ENCODE assay signal across 9 cellular contexts in genomic region chr19:46487802-46488445, GRCh38. TPM values are rescaled to one million over a fixed set of nuclear protein-coding genes. Genes with fewer than 3 reads are reported as not detected.
DNase-seq lines count a peak whose midpoint lies in the region; ATAC-seq and TF ChIP-seq lines count a peak whose summit lies in the region.
"Had no signal": no experiment of that assay in that cellular context is flagged by ENCODE, and none has a peak within 500 bp of the region (broad histone marks: within the 10 kb centered on the region; RNA-seq: fewer than 3 reads in every experiment).

No MANE protein-coding gene starts in this region.

- intact Hi-C loops in Right ventricle myocardium superior (cut with DNase I), result loop anchor here (1.0 kb wide), 1 partner anchor 89 kb away; no protein-coding TSS in a partner anchor

- H3K27ac Mint-ChIP-seq in activated naive CD4-positive, alpha-beta T cell treated with anti-CD3 and anti-CD28 coated beads, Interleukin-2, amount 50 U/mL, for 72 hours, result no peak overlapping the region
- no peak overlapping the region for H3K27ac Mint-ChIP-seq in type B pancreatic cell

- peak overlapping the region; percentile 32 for H3K9ac ChIP-seq in SK-N-MC (ENCODE audit: insufficient read length)

- DNase-seq in DMS114 treated with DMSO at 0.1 percent for 48 hours (lab: John Stamatoyannopoulos, UW; ENCODE audit: unreplicated experiment), result peak; percentile 49
- peak; percentile 70 for DNase-seq in LHCN-M2 (ENCODE audit: low read depth)
- no peak for DNase-seq in SK-N-MC (ENCODE audit: low read depth, low spot score)
- DNase-seq in activated naive CD4-positive, alpha-beta T cell treated with anti-CD3 and anti-CD28 coated beads, Interleukin-2, amount 50 U/mL, for 72 hours (ENCODE audit: low spot score in 2 of 2), result peak; percentile 64 to 89
- peak; percentile 88 for DNase-seq in Right ventricle myocardium superior
- peak; percentile 64 for DNase-seq in pons (ENCODE audit: low spot score)
- DNase-seq in type B pancreatic cell (ENCODE audit: extremely low spot score, unreplicated experiment), result peak; percentile 91

- peaks cover 32% of the 10 kb centered on the region for H3K4me1 Mint-ChIP-seq in type B pancreatic cell (ENCODE audit: unreplicated experiment)

- no peak overlapping the region for H3K27ac ChIP-seq in SK-N-MC

- H3K9me3 Mint-ChIP-seq in activated naive CD4-positive, alpha-beta T cell treated with anti-CD3 and anti-CD28 coated beads, Interleukin-2, amount 50 U/mL, for 72 hours, result no peaks in the 10 kb centered on the region
- no peaks in the 10 kb centered on the region for H3K9me3 Mint-ChIP-seq in type B pancreatic cell

- peak overlapping the region; percentile 77 for H3K4me3 ChIP-seq in SK-N-MC

- ATAC-seq in activated naive CD4-positive, alpha-beta T cell treated with anti-CD3 and anti-CD28 coated beads, Interleukin-2, amount 50 U/mL, for 72 hours, result peak; percentile 73 to 77
- ATAC-seq in Right ventricle myocardium superior (ENCODE audit: poor library complexity), result peak; percentile 86
- ATAC-seq in GM19467 (IDR thresholded peaks at IDR 0.05; ENCODE audit: unreplicated experiment), result no peak

- peaks cover 0 to 6% of the 10 kb centered on the region in 2 donors for H3K36me3 Mint-ChIP-seq in activated naive CD4-positive, alpha-beta T cell treated with anti-CD3 and anti-CD28 coated beads, Interleukin-2, amount 50 U/mL, for 72 hours
- no peaks in the 10 kb centered on the region for H3K36me3 Mint-ChIP-seq in type B pancreatic cell

- TF ChIP-seq CTCF in type B pancreatic cell (conservative IDR thresholded peaks at IDR 0.05), result peak; percentile 95

- H3K4me3 Mint-ChIP-seq in type B pancreatic cell, result peak overlapping the region; percentile 60

- H3K9me3 ChIP-seq in SK-N-MC (ENCODE audit: low read depth, low read length), result no peaks in the 10 kb centered on the region

- H3K27me3 Mint-ChIP-seq in type B pancreatic cell, result peaks cover 50% of the 10 kb centered on the region

- no peaks in the 10 kb centered on the region for H3K36me3 ChIP-seq in SK-N-MC (ENCODE audit: insufficient read depth, low read length)

RNA-seq across cellular contexts. Expression of gene PNMA8B, which starts 7.7 kb away (rescaled TPM):
- total RNA-seq in LHCN-M2 (2014; rRNA removed) (0.19 TPM in 1 of 2 replicates, not detected in the other), Right ventricle myocardium superior (0.65 TPM), type B pancreatic cell (ENCODE audit: low replicate concordance) (0.17 and 2.4 TPM in 2 replicates)
- polyA plus RNA-seq in LHCN-M2 (2012), result 0.04 TPM
- under 1 TPM; 0.06 to 0.43 TPM for total RNA-seq in activated naive CD4-positive, alpha-beta T cell treated with anti-CD3 and anti-CD28 coated beads, Interleukin-2, amount 50 U/mL, for 72 hours

RNA-seq across cellular contexts. Expression of gene PNMA8A, which starts 16.6 kb away (rescaled TPM):
- total RNA-seq in LHCN-M2 (2014; rRNA removed) (74.8 and 80.1 TPM in 2 replicates), Right ventricle myocardium superior (7.3 TPM), type B pancreatic cell (ENCODE audit: low replicate concordance) (6.7 and 21.9 TPM in 2 replicates)
- polyA plus RNA-seq in LHCN-M2 (2012), result 23.7 TPM
- total RNA-seq in activated naive CD4-positive, alpha-beta T cell treated with anti-CD3 and anti-CD28 coated beads, Interleukin-2, amount 50 U/mL, for 72 hours, result not detected

RNA-seq across cellular contexts. Expression of gene PNMA8C, which starts 59.2 kb away (rescaled TPM):
- 0.17 TPM in 1 of 2 replicates, not detected in the other for total RNA-seq in LHCN-M2 (2014; rRNA removed)
- 0.01 TPM for polyA plus RNA-seq in LHCN-M2 (2012)
- total RNA-seq in activated naive CD4-positive, alpha-beta T cell treated with anti-CD3 and anti-CD28 coated beads, Interleukin-2, amount 50 U/mL, for 72 hours, result not detected
- not detected for total RNA-seq in Right ventricle myocardium superior
- 0.10 and 2.0 TPM in 2 replicates for total RNA-seq in type B pancreatic cell (ENCODE audit: low replicate concordance)
- polyA plus RNA-seq: esophagus had no signal
